ENCODE assay signal across 1 cellular context in genomic region chr11:63915961-63916836, GRCh38.
A peak's percentile ranks its signal among the peaks of the same experiment; 100 is the strongest.
TF ChIP-seq lines count a peak whose summit lies in the region.

No MANE protein-coding gene starts in this region.

TF ChIP-seq in HepG2, 621 proteins besides CTCF, POLR2A, EP300 and RAD21 (continued from another document):
- TF ChIP-seq ZBTB46 (CRISPR knock-in tag; IDR thresholded peaks at IDR 0.05; ENCODE audit: borderline replicate concordance) (no peak), ZC3H4 (CRISPR knock-in tag; IDR thresholded peaks at IDR 0.05; ENCODE audit: borderline replicate concordance) (no peak), ZNF710 (CRISPR knock-in tag; IDR thresholded peaks at IDR 0.05; ENCODE audit: borderline replicate concordance) (no peak), FOSL2 (CRISPR knock-in tag; IDR thresholded peaks at IDR 0.05) (no peak), ZNF563 (CRISPR knock-in tag; IDR thresholded peaks at IDR 0.05) (peak; percentile 57; the same call in 1 of the 2 replicates), ZNF326 (CRISPR knock-in tag; IDR thresholded peaks at IDR 0.05; ENCODE audit: borderline replicate concordance) (no peak), ZBTB21 (CRISPR knock-in tag; IDR thresholded peaks at IDR 0.05) (no peak), ZFX (CRISPR knock-in tag; IDR thresholded peaks at IDR 0.05; ENCODE audit: low read depth) (0 out of 2 replicates have a peak, but pooled peaks have one; percentile 8), AGO2 (optimal IDR thresholded peaks at IDR 0.05; ENCODE audit: low read depth, low read length) (peak; percentile 76), HMG20A (CRISPR knock-in tag; IDR thresholded peaks at IDR 0.05; ENCODE audit: borderline replicate concordance) (no peak), GATAD1 (CRISPR knock-in tag; IDR thresholded peaks at IDR 0.05) (peak; percentile 19; the same call in 1 of the 2 replicates)
